In the genomic region with DNA sequence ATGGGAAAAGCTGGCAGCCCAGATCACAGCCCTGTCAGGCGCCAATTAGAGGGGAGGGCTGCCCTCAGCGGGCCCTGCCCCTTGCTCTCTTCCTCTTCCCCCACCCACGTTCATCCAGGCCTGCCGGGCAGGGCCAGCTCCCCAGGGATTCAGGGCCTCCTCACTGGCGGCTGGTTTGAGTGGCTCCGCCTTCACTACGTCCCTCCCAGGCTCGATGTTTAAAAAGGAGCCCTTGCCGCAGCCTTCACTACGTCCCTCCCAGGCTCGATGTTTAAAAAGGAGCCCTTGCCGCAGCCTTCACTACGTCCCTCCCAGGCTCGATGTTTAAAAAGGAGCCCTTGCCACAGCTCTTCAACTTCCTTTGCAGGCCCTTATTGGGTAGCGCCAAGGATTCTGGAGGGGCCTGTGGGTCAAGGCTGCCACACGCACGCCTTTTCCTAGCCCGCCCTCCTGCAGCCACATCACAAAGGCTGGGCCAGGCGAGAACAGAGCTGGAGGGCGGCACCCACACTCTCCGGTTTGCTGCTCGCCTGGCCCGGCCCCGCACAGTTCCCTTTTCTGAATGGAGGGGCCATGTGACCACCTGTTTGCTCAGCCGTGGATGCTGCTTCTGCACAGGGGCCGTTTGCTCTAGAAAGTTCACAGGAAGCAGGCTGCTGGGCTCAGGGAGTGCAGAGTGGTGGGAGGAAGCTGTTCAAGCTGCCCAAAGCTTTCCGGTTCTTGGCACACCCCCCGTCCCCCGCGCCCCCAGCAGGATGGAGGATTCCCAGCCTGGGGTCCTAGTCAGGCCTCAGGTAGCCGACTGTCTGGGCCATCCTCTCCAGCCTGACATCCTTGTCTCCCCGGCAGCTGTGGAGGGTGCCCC, we compare ENCODE assay signal across 1 cellular context.
TF ChIP-seq lines count a peak whose summit lies in the region.

No MANE protein-coding gene starts in this region.

TF ChIP-seq in HepG2, 621 proteins besides CTCF, POLR2A, EP300 and RAD21 (continued from another document and continues in another):
- TF ChIP-seq ARID5B (CRISPR knock-in tag; IDR thresholded peaks at IDR 0.05) (peak; percentile 73; the same call in 1 of the 2 replicates), ZNF383 (CRISPR knock-in tag; IDR thresholded peaks at IDR 0.05; ENCODE audit: borderline replicate concordance) (0 out of 2 replicates have a peak, but pooled peaks have one; percentile 6), CEBPG (CRISPR knock-in tag; IDR thresholded peaks at IDR 0.05) (peak; percentile 41), ZBTB42 (CRISPR knock-in tag; IDR thresholded peaks at IDR 0.05) (peak; percentile 96), GATAD1 (CRISPR knock-in tag; IDR thresholded peaks at IDR 0.05) (peak; percentile 78), ZBTB37 (CRISPR knock-in tag; IDR thresholded peaks at IDR 0.05) (peak; percentile 90), SOX6 (IDR thresholded peaks at IDR 0.05) (no peak), SOX6 (CRISPR knock-in tag; IDR thresholded peaks at IDR 0.05) (peak; percentile 65), ZNF883 (CRISPR knock-in tag; IDR thresholded peaks at IDR 0.05; ENCODE audit: not compliant biosample characterization) (peak; percentile 99), ZFP37 (CRISPR knock-in tag; IDR thresholded peaks at IDR 0.05; ENCODE audit: borderline replicate concordance) (peak; percentile 100), MAFF (IDR thresholded peaks at IDR 0.05; ENCODE audit: low read depth, low read length) (no peak), ZNF556 (CRISPR knock-in tag; IDR thresholded peaks at IDR 0.05; ENCODE audit: borderline replicate concordance) (peak; percentile 30; the same call in 1 of the 2 replicates), ZNF780A (CRISPR knock-in tag; IDR thresholded peaks at IDR 0.05) (no peak), SPEN (CRISPR knock-in tag; IDR thresholded peaks at IDR 0.05; ENCODE audit: low read depth) (peak; percentile 97), STAT5B (CRISPR knock-in tag; IDR thresholded peaks at IDR 0.05) (no peak), SIN3A (IDR thresholded peaks at IDR 0.05; ENCODE audit: borderline replicate concordance, low read depth, low read length) (peak; percentile 30; the same call in 1 of the 2 replicates), ZSCAN29 (CRISPR knock-in tag; conservative IDR thresholded peaks at IDR 0.05) (no peak), ZNF563 (CRISPR knock-in tag; IDR thresholded peaks at IDR 0.05) (peak; percentile 89), SRSF1 (optimal IDR thresholded peaks at IDR 0.05; ENCODE audit: low read depth, low read length) (peak; percentile 40), PRPF4 (IDR thresholded peaks at IDR 0.05; ENCODE audit: low read depth, low read length, poor library complexity, severe bottlenecking) (no peak), GTF3A (CRISPR knock-in tag; conservative IDR thresholded peaks at IDR 0.05) (no peak), PAF1 (CRISPR knock-in tag; IDR thresholded peaks at IDR 0.05) (no peak), ZNF570 (CRISPR knock-in tag; IDR thresholded peaks at IDR 0.05; ENCODE audit: borderline replicate concordance) (0 out of 2 replicates have a peak, but pooled peaks have one; percentile 26), GFI1 (CRISPR knock-in tag; IDR thresholded peaks at IDR 0.05; ENCODE audit: borderline replicate concordance) (peak; percentile 61), NFE2 (CRISPR knock-in tag; IDR thresholded peaks at IDR 0.05) (no peak), ZMAT3 (CRISPR knock-in tag; conservative IDR thresholded peaks at IDR 0.05) (peak; percentile 99), ZNF784 (CRISPR knock-in tag; IDR thresholded peaks at IDR 0.05; ENCODE audit: borderline replicate concordance) (peak; percentile 94), SNRNP70 (IDR thresholded peaks at IDR 0.05; ENCODE audit: low read depth, low read length) (no peak), HCFC1 (IDR thresholded peaks at IDR 0.05; ENCODE audit: low read depth, low read length) (no peak), TBX2 (CRISPR knock-in tag; IDR thresholded peaks at IDR 0.05; ENCODE audit: borderline replicate concordance) (peak; percentile 97), ZFP90 (CRISPR knock-in tag; IDR thresholded peaks at IDR 0.05; ENCODE audit: borderline replicate concordance) (peak; percentile 96; the same call in 1 of the 2 replicates), ELK4 (CRISPR knock-in tag; IDR thresholded peaks at IDR 0.05; ENCODE audit: borderline replicate concordance) (no peak), ZFYVE20 (CRISPR knock-in tag; IDR thresholded peaks at IDR 0.05; ENCODE audit: borderline replicate concordance, low read depth) (peak; percentile 80; the same call in 1 of the 2 replicates), ZSCAN20 (CRISPR knock-in tag; IDR thresholded peaks at IDR 0.05; ENCODE audit: borderline replicate concordance) (peak; percentile 97), MTA1 (CRISPR knock-in tag; IDR thresholded peaks at IDR 0.05; ENCODE audit: borderline replicate concordance) (peak; percentile 80; the same call in 1 of the 2 replicates), HOXA5 (CRISPR knock-in tag; IDR thresholded peaks at IDR 0.05) (peak; percentile 99)
- TF ChIP-seq, protein P1, sequence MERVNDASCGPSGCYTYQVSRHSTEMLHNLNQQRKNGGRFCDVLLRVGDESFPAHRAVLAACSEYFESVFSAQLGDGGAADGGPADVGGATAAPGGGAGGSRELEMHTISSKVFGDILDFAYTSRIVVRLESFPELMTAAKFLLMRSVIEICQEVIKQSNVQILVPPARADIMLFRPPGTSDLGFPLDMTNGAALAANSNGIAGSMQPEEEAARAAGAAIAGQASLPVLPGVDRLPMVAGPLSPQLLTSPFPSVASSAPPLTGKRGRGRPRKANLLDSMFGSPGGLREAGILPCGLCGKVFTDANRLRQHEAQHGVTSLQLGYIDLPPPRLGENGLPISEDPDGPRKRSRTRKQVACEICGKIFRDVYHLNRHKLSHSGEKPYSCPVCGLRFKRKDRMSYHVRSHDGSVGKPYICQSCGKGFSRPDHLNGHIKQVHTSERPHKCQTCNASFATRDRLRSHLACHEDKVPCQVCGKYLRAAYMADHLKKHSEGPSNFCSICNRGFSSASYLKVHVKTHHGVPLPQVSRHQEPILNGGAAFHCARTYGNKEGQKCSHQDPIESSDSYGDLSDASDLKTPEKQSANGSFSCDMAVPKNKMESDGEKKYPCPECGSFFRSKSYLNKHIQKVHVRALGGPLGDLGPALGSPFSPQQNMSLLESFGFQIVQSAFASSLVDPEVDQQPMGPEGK (CRISPR knock-in tag; IDR thresholded peaks at IDR 0.05): peak; percentile 98
- TF ChIP-seq, protein P2, sequence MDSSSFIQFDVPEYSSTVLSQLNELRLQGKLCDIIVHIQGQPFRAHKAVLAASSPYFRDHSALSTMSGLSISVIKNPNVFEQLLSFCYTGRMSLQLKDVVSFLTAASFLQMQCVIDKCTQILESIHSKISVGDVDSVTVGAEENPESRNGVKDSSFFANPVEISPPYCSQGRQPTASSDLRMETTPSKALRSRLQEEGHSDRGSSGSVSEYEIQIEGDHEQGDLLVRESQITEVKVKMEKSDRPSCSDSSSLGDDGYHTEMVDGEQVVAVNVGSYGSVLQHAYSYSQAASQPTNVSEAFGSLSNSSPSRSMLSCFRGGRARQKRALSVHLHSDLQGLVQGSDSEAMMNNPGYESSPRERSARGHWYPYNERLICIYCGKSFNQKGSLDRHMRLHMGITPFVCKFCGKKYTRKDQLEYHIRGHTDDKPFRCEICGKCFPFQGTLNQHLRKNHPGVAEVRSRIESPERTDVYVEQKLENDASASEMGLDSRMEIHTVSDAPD (CRISPR knock-in tag; IDR thresholded peaks at IDR 0.05): no peak
- TF ChIP-seq, protein P3, sequence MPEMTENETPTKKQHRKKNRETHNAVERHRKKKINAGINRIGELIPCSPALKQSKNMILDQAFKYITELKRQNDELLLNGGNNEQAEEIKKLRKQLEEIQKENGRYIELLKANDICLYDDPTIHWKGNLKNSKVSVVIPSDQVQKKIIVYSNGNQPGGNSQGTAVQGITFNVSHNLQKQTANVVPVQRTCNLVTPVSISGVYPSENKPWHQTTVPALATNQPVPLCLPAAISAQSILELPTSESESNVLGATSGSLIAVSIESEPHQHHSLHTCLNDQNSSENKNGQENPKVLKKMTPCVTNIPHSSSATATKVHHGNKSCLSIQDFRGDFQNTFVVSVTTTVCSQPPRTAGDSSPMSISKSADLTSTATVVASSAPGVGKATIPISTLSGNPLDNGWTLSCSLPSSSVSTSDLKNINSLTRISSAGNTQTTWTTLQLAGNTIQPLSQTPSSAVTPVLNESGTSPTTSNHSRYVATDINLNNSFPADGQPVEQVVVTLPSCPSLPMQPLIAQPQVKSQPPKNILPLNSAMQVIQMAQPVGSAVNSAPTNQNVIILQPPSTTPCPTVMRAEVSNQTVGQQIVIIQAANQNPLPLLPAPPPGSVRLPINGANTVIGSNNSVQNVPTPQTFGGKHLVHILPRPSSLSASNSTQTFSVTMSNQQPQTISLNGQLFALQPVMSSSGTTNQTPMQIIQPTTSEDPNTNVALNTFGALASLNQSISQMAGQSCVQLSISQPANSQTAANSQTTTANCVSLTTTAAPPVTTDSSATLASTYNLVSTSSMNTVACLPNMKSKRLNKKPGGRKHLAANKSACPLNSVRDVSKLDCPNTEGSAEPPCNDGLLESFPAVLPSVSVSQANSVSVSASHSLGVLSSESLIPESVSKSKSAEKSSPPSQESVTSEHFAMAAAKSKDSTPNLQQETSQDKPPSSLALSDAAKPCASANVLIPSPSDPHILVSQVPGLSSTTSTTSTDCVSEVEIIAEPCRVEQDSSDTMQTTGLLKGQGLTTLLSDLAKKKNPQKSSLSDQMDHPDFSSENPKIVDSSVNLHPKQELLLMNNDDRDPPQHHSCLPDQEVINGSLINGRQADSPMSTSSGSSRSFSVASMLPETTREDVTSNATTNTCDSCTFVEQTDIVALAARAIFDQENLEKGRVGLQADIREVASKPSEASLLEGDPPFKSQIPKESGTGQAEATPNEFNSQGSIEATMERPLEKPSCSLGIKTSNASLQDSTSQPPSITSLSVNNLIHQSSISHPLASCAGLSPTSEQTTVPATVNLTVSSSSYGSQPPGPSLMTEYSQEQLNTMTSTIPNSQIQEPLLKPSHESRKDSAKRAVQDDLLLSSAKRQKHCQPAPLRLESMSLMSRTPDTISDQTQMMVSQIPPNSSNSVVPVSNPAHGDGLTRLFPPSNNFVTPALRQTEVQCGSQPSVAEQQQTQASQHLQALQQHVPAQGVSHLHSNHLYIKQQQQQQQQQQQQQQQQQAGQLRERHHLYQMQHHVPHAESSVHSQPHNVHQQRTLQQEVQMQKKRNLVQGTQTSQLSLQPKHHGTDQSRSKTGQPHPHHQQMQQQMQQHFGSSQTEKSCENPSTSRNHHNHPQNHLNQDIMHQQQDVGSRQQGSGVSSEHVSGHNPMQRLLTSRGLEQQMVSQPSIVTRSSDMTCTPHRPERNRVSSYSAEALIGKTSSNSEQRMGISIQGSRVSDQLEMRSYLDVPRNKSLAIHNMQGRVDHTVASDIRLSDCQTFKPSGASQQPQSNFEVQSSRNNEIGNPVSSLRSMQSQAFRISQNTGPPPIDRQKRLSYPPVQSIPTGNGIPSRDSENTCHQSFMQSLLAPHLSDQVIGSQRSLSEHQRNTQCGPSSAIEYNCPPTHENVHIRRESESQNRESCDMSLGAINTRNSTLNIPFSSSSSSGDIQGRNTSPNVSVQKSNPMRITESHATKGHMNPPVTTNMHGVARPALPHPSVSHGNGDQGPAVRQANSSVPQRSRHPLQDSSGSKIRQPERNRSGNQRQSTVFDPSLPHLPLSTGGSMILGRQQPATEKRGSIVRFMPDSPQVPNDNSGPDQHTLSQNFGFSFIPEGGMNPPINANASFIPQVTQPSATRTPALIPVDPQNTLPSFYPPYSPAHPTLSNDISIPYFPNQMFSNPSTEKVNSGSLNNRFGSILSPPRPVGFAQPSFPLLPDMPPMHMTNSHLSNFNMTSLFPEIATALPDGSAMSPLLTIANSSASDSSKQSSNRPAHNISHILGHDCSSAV (CRISPR knock-in tag; IDR thresholded peaks at IDR 0.05; ENCODE audit: borderline replicate concordance): peak; percentile 98; the same call in 1 of the 2 replicates
